In genomic region chr3:175224051-175224450, GRCh38 we compare ENCODE assay signal across 21 cellular contexts.
DNase-seq lines count a peak whose midpoint lies in the region; ATAC-seq, FAIRE-seq and TF ChIP-seq lines count a peak whose summit lies in the region.
"Had no signal": no experiment of that assay in that cellular context is flagged by ENCODE, and none has a peak within 500 bp of the region (broad histone marks: within the 10 kb centered on the region; RNA-seq: fewer than 3 reads in every experiment).

No MANE protein-coding gene starts in this region.

- DNase-seq in NCI-H1417 (lab: John Stamatoyannopoulos, UW) = peak in 2 of 3 experiments; percentile 16 to 49
- DNase-seq in NCI-H1417 treated with DMSO at 0.1 percent for 48 hours (lab: John Stamatoyannopoulos, UW) = no peak
- DNase-seq in NCI-H2029 (lab: John Stamatoyannopoulos, UW) = peak; percentile 56
- no peak for DNase-seq in GM12878 (ENCODE audit: low read depth, low spot score)
- DNase-seq in lung microvascular endothelial cell (ENCODE audit: low read depth in 2 of 2) = peak; percentile 43 to 91
- no peak for DNase-seq in stimulated activated naive CD8-positive, alpha-beta T cell treated with anti-CD3 and anti-CD28 coated beads, Interleukin-15, amount 100 ng/mL, for 72 hours
- DNase-seq in esophagus muscularis mucosa (ENCODE audit: extremely low spot score) = no peak
- DNase-seq in stomach = no peak
- DNase-seq: activated CD4-positive, alpha-beta T cell treated with anti-CD3 and anti-CD28 coated beads for 1 hour; activated CD8-positive, alpha-beta memory T cell treated with anti-CD3 and anti-CD28 coated beads, Interleukin-2, amount 10 ng/mL, durations not matched to agents 7 days and 5 days; activated effector memory CD4-positive, alpha-beta T cell treated with anti-CD3 and anti-CD28 coated beads, Interleukin-2, amount 50 U/mL, for 16 hours; central memory CD4-positive, alpha-beta T cell; DMS79; Kasumi-1; left lung; naive thymus-derived CD4-positive, alpha-beta T cell; NCI-H1694; posterior cingulate gyrus; stimulated activated naive CD4-positive, alpha-beta T cell treated with Interleukin-2 at 50 U/mL for 16 hours; T-helper 17 cell had no signal

- no peak for TF ChIP-seq POLR2A in GM12878 (IDR thresholded peaks at IDR 0.05; ENCODE audit: low read depth, low read length)
- no peak for TF ChIP-seq POLR2A in esophagus muscularis mucosa (IDR thresholded peaks at IDR 0.05; ENCODE audit: low read depth)
- TF ChIP-seq POLR2A in stomach (IDR thresholded peaks at IDR 0.05) = no peak

- CTCF ChIA-PET in GM12878 (lab: Yijun Ruan, JAX) = no interaction called here

- WGBS in GM12878 (ENCODE audit: insufficient coverage, insufficient replicate concordance, low lambda C conversion rate, missing lambda C conversion rate) = 42% methylated on average over 6 of the region's 6 CpGs
- 94% methylated on average over 6 of the region's 6 CpGs for WGBS in esophagus muscularis mucosa
- 50 to 75% (median 60%) methylated on average over 6 of the region's 6 CpGs for WGBS in stomach, 5 donors

- H3K27me3 ChIP-seq in GM12878 (replicated peaks in 1 of 2; ENCODE audit: control insufficient read depth in 2 of 2, insufficient read depth in 2 of 2, low read length in 1 of 2) = no peaks in the 10 kb centered on the region
- no peaks in the 10 kb centered on the region for H3K27me3 ChIP-seq in esophagus muscularis mucosa
- no peaks in the 10 kb centered on the region for H3K27me3 ChIP-seq in stomach
- H3K27me3 ChIP-seq: BLaER1 treated with 17β-estradiol and CSF1 and Interleukin-3, amounts not matched to agents 10 nM and 100 nM; left lung had no signal

- H3K36me3 ChIP-seq in GM12878 (ENCODE audit: control insufficient read depth in 2 of 2, insufficient read depth in 2 of 2, low read length in 1 of 2) (no peaks in the 10 kb centered on the region), esophagus muscularis mucosa (no peaks in the 10 kb centered on the region), stomach (no peaks in the 10 kb centered on the region)
- H3K36me3 ChIP-seq: BLaER1 treated with 17β-estradiol and CSF1 and Interleukin-3, amounts not matched to agents 10 nM and 100 nM; left lung had no signal

- FAIRE-seq in GM12878 (lab: Jason Lieb, UNC) = no peak

- no peak overlapping the region for H3K4me3 Mint-ChIP-seq in stimulated activated naive CD8-positive, alpha-beta T cell treated with anti-CD3 and anti-CD28 coated beads, Interleukin-15, amount 100 ng/mL, for 72 hours
- H3K4me3 Mint-ChIP-seq: activated CD8-positive, alpha-beta memory T cell treated with anti-CD3 and anti-CD28 coated beads, Interleukin-2, amount 10 ng/mL, durations not matched to agents 7 days and 5 days; naive thymus-derived CD4-positive, alpha-beta T cell; T-helper 17 cell had no signal

- SMC1A ChIA-PET in GM12878 (lab: Charles Lee; ENCODE audit: uncharacterized antibody, unreplicated experiment) = no interaction called here

- no peak overlapping the region for H3K27ac Mint-ChIP-seq in stimulated activated naive CD8-positive, alpha-beta T cell treated with anti-CD3 and anti-CD28 coated beads, Interleukin-15, amount 100 ng/mL, for 72 hours
- H3K27ac Mint-ChIP-seq: activated CD8-positive, alpha-beta memory T cell treated with anti-CD3 and anti-CD28 coated beads, Interleukin-2, amount 10 ng/mL, durations not matched to agents 7 days and 5 days; naive thymus-derived CD4-positive, alpha-beta T cell; T-helper 17 cell had no signal

- TSS peak; percentile 44 for BruUV-seq in GM12878 (replicated peaks; lab: Mats Ljungman, UMichigan)

- no peak overlapping the region for H3K4me2 ChIP-seq in GM12878 (ENCODE audit: control insufficient read depth, insufficient read depth)
- H3K4me2 ChIP-seq: BLaER1 treated with 17β-estradiol and CSF1 and Interleukin-3, amounts not matched to agents 10 nM and 100 nM had no signal

- H3K4me1 ChIP-seq in GM12878 (ENCODE audit: control insufficient read depth, insufficient read depth, low read length) (no peaks in the 10 kb centered on the region), esophagus muscularis mucosa (peaks cover 6 to 7% (median 6%) of the 10 kb centered on the region in 4 donors), stomach (no peaks in the 10 kb centered on the region)
- H3K4me1 ChIP-seq: BLaER1 treated with 17β-estradiol and CSF1 and Interleukin-3, amounts not matched to agents 10 nM and 100 nM; left lung had no signal

- no peak overlapping the region for H3K27ac ChIP-seq in GM12878 (ENCODE audit: control insufficient read depth, insufficient read depth)
- no peak overlapping the region for H3K27ac ChIP-seq in esophagus muscularis mucosa (replicated peaks in 1 of 4)
- no peak overlapping the region for H3K27ac ChIP-seq in stomach
- H3K27ac ChIP-seq: BLaER1 treated with 17β-estradiol and CSF1 and Interleukin-3, amounts not matched to agents 10 nM and 100 nM; left lung had no signal

- TF ChIP-seq EP300 in GM12878 (IDR thresholded peaks at IDR 0.05; ENCODE audit: borderline replicate concordance in 1 of 2, control insufficient read depth in 1 of 2, low read depth in 2 of 2, low read length in 2 of 2) = no peak
- TF ChIP-seq EP300 in esophagus muscularis mucosa (IDR thresholded peaks at IDR 0.05) = no peak
- TF ChIP-seq EP300 in stomach (IDR thresholded peaks at IDR 0.05) = no peak

- no peaks in the 10 kb centered on the region for H4K20me1 ChIP-seq in GM12878 (ENCODE audit: control insufficient read depth, insufficient read depth)
- H4K20me1 ChIP-seq: BLaER1 treated with 17β-estradiol and CSF1 and Interleukin-3, amounts not matched to agents 10 nM and 100 nM had no signal

- no peak overlapping the region for H3K9ac ChIP-seq in GM12878 (ENCODE audit: control insufficient read depth, insufficient read depth, low read length)
- H3K9ac ChIP-seq: BLaER1 treated with 17β-estradiol and CSF1 and Interleukin-3, amounts not matched to agents 10 nM and 100 nM had no signal

- H3K9me3 ChIP-seq in GM12878 (replicated peaks; ENCODE audit: control insufficient read depth, insufficient read depth, low read length) = no peaks in the 10 kb centered on the region
- H3K9me3 ChIP-seq in esophagus muscularis mucosa = no peaks in the 10 kb centered on the region
- H3K9me3 ChIP-seq in stomach = no peaks in the 10 kb centered on the region

- POLR2A ChIA-PET in GM12878 (lab: Charles Lee) = no interaction called here

- RAD21 ChIA-PET in GM12878 (lab: Charles Lee; ENCODE audit: unreplicated experiment) = no interaction called here

- H3K4me3 ChIP-seq in GM12878 (no peak overlapping the region), esophagus muscularis mucosa (no peak overlapping the region), stomach (no peak overlapping the region)
- H3K4me3 ChIP-seq: BLaER1 treated with 17β-estradiol and CSF1 and Interleukin-3, amounts not matched to agents 10 nM and 100 nM; left lung had no signal

- TF ChIP-seq RAD21 in GM12878 (IDR thresholded peaks at IDR 0.05; ENCODE audit: insufficient read depth, low read depth, low read length) = no peak

- H2AFZ ChIP-seq in GM12878 (ENCODE audit: control insufficient read depth, low read depth, low read length) = no peak overlapping the region

- no peaks in the 10 kb centered on the region for H3K4me1 Mint-ChIP-seq in stimulated activated naive CD8-positive, alpha-beta T cell treated with anti-CD3 and anti-CD28 coated beads, Interleukin-15, amount 100 ng/mL, for 72 hours
- H3K4me1 Mint-ChIP-seq: activated CD8-positive, alpha-beta memory T cell treated with anti-CD3 and anti-CD28 coated beads, Interleukin-2, amount 10 ng/mL, durations not matched to agents 7 days and 5 days; naive thymus-derived CD4-positive, alpha-beta T cell; T-helper 17 cell had no signal

- in situ Hi-C loops in GM12878 (cut with MboI) = no loop called here

- TF ChIP-seq CTCF in GM12878 (IDR thresholded peaks at IDR 0.05 in 2 of 3, conservative IDR thresholded peaks at IDR 0.05 in 1 of 3; ENCODE audit: control insufficient read depth in 2 of 3, extremely low read depth in 1 of 3, insufficient read depth in 1 of 3, low read depth in 3 of 3, low read length in 3 of 3) (no peak), esophagus muscularis mucosa (IDR thresholded peaks at IDR 0.05) (no peak), stomach (IDR thresholded peaks at IDR 0.05) (no peak)

- intact Hi-C loops in GM12878 (cut with micrococcal nuclease; ENCODE audit: unreplicated experiment) (no loop called here), esophagus muscularis mucosa (cut with DNase I) (no loop called here), stomach (cut with DNase I; ENCODE audit: low total_unique reads) (no loop called here)

- ATAC-seq in GM12878 = peak; percentile 19
- ATAC-seq in stimulated activated naive CD8-positive, alpha-beta T cell treated with anti-CD3 and anti-CD28 coated beads, Interleukin-15, amount 100 ng/mL, for 72 hours = no peak
- ATAC-seq: activated CD8-positive, alpha-beta memory T cell treated with anti-CD3 and anti-CD28 coated beads, Interleukin-2, amount 10 ng/mL, durations not matched to agents 7 days and 5 days; left lung; naive thymus-derived CD4-positive, alpha-beta T cell; T-helper 17 cell had no signal

- H3K9me3 Mint-ChIP-seq in stimulated activated naive CD8-positive, alpha-beta T cell treated with anti-CD3 and anti-CD28 coated beads, Interleukin-15, amount 100 ng/mL, for 72 hours = no peaks in the 10 kb centered on the region

- H3K79me2 ChIP-seq in GM12878 (ENCODE audit: control insufficient read depth, insufficient read depth, low read length) = no peaks in the 10 kb centered on the region

- no peaks in the 10 kb centered on the region for H3K27me3 Mint-ChIP-seq in stimulated activated naive CD8-positive, alpha-beta T cell treated with anti-CD3 and anti-CD28 coated beads, Interleukin-15, amount 100 ng/mL, for 72 hours
- H3K27me3 Mint-ChIP-seq: activated CD8-positive, alpha-beta memory T cell treated with anti-CD3 and anti-CD28 coated beads, Interleukin-2, amount 10 ng/mL, durations not matched to agents 7 days and 5 days; naive thymus-derived CD4-positive, alpha-beta T cell; T-helper 17 cell had no signal

Comparison
In these comparisons a context has a peak if more than half of its experiments do, and no peak if none do; other contexts are left out.
1. DNase-seq: peak in NCI-H1417 (2 of 3), NCI-H2029 (single experiment) and lung microvascular endothelial cell (2 of 2); none in NCI-H1417 treated with DMSO at 0.1 percent for 48 hours (single experiment), GM12878 (single experiment), stimulated activated naive CD8-positive, alpha-beta T cell treated with anti-CD3 and anti-CD28 coated beads, Interleukin-15, amount 100 ng/mL, for 72 hours (0 of 2), esophagus muscularis mucosa (single experiment) and stomach (single experiment).